ENCODE assay signal across 1 cellular context in genomic region chr7:129094501-129094900, GRCh38.
TF ChIP-seq lines count a peak whose summit lies in the region.

No MANE protein-coding gene starts in this region.

TF ChIP-seq in GM12878, 131 proteins besides CTCF, POLR2A, EP300 and RAD21:
- TF ChIP-seq USF2 (IDR thresholded peaks at IDR 0.05; ENCODE audit: borderline replicate concordance, low read depth, low read length) (no peak), PKNOX1 (IDR thresholded peaks at IDR 0.05) (no peak), E2F4 (IDR thresholded peaks at IDR 0.05; ENCODE audit: low read depth, low read length) (no peak), ATF7 (IDR thresholded peaks at IDR 0.05; ENCODE audit: low read depth) (no peak), HDAC2 (IDR thresholded peaks at IDR 0.05) (no peak), ATF2 (IDR thresholded peaks at IDR 0.05; ENCODE audit: low read length) (no peak), NR2C2 (IDR thresholded peaks at IDR 0.05; ENCODE audit: borderline replicate concordance, control insufficient read depth, insufficient read length, low read depth) (no peak), MEF2A (IDR thresholded peaks at IDR 0.05; ENCODE audit: insufficient read depth, low read depth, low read length) (no peak), SREBF2 (IDR thresholded peaks at IDR 0.05; ENCODE audit: low read length) (no peak), POU2F2 (IDR thresholded peaks at IDR 0.05; ENCODE audit: borderline replicate concordance, low read depth, low read length) (no peak), HCFC1 (IDR thresholded peaks at IDR 0.05; ENCODE audit: low read length) (no peak), NR2C1 (IDR thresholded peaks at IDR 0.05) (no peak), EED (IDR thresholded peaks at IDR 0.05; ENCODE audit: low read depth) (no peak)
